Comparison of ENCODE assay signal across 13 cellular contexts in the genomic region with DNA sequence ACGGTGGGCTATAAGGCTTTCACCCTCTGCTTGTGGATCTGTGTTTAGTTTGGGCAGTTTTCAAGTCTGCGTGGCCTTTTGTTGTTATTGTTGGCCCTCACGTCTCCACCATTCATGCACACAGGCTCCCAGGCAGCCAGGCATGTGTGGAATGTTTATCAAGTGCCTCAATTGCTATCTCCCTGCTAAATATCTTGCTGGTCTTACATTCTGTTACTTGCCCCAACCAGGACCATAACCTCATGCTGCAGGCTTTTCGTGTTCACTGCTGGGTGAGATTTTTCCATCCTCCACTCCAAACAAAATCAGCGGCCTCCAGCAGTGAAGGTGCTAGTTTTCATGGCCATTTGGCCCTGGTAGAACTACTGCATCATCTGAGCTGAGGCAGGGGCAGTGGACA.
DNase-seq lines count a peak whose midpoint lies in the region; ATAC-seq and TF ChIP-seq lines count a peak whose summit lies in the region.
"Had no signal": no experiment of that assay in that cellular context is flagged by ENCODE, and none has a peak within 500 bp of the region (broad histone marks: within the 10 kb centered on the region; RNA-seq: fewer than 3 reads in every experiment).

No MANE protein-coding gene starts in this region.

- no peak for TF ChIP-seq RAD21 in SK-N-SH (IDR thresholded peaks at IDR 0.05; ENCODE audit: low read length)

- H3K4me2 ChIP-seq in SK-N-SH: no peak overlapping the region

- no peak for ATAC-seq in GM19467 (IDR thresholded peaks at IDR 0.05; ENCODE audit: unreplicated experiment)
- no peak for ATAC-seq in GM18873 (IDR thresholded peaks at IDR 0.05; ENCODE audit: low FRiP score, unreplicated experiment)

- no peaks in the 10 kb centered on the region for H3K9me2 ChIP-seq in SK-N-SH

- no peak for TF ChIP-seq EP300 in SK-N-SH (IDR thresholded peaks at IDR 0.05; ENCODE audit: borderline replicate concordance in 1 of 2, low read depth in 1 of 2, low read length in 1 of 2)

- H3K4me1 Mint-ChIP-seq in mesothelial cell of epicardium: peaks cover 26% of the 10 kb centered on the region

- intact Hi-C loops in cardiac septum (cut with DNase I): loop anchor here (1.0 to 10.0 kb wide), 3 partner anchors 49 to 269 kb away; partner anchors contain the start of gene DSG2

- TF ChIP-seq CTCF in mesothelial cell of epicardium (IDR thresholded peaks at IDR 0.05; ENCODE audit: unreplicated experiment): no peak
- no peak for TF ChIP-seq CTCF in SK-N-SH (IDR thresholded peaks at IDR 0.05)

- DNase-seq in ACHN (peak; percentile 8), SJSA1 (ENCODE audit: low read depth in 1 of 2, low spot score in 2 of 2) (peak; percentile 65 to 72), cardiac septum (ENCODE audit: low spot score) (peak; percentile 81), mesothelial cell of epicardium (ENCODE audit: low spot score in 2 of 2, unreplicated experiment in 2 of 2) (peak in 1 of 2 experiments; percentile 41), NCI-H510A (lab: John Stamatoyannopoulos, UW) (no peak), SK-N-SH (no peak)
- DNase-seq: DND-41, NCI-H1105, NCI-H82 had no signal

- POLR2A ChIA-PET in SK-N-SH (lab: Yijun Ruan, JAX): no interaction called here

- H3F3A ChIP-seq in SK-N-SH (replicated peaks; ENCODE audit: insufficient read depth): no peaks in the 10 kb centered on the region

- H3K27ac ChIP-seq in SJSA1 (peak overlapping the region; percentile 35; the same call in 1 of the 2 replicates), SK-N-SH (ENCODE audit: low read depth in 2 of 2, low read length in 1 of 2) (no peak overlapping the region)
- H3K27ac ChIP-seq: HL-60 had no signal

- H4K20me1 ChIP-seq in SK-N-SH (ENCODE audit: insufficient read depth): no peaks in the 10 kb centered on the region

- in situ Hi-C loops in ACHN (cut with HindIII; ENCODE audit: low pct_ligation_motif_present, low pct_unique_long_range_greater_than_20kb, low sequenced_read_pairs): no loop called here

- H3K9me3 Mint-ChIP-seq in mesothelial cell of epicardium: peaks cover 31% of the 10 kb centered on the region

- no peaks in the 10 kb centered on the region for H3K27me3 Mint-ChIP-seq in mesothelial cell of epicardium (ENCODE audit: low read depth)

- H3K4me3 Mint-ChIP-seq in mesothelial cell of epicardium: no peak overlapping the region

- H3K79me2 ChIP-seq in SK-N-SH (ENCODE audit: insufficient read depth): no peaks in the 10 kb centered on the region

- H3K4me3 ChIP-seq in SJSA1 (no peak overlapping the region), SK-N-SH (ENCODE audit: low read depth in 2 of 2, low read length in 1 of 2) (no peak overlapping the region)
- H3K4me3 ChIP-seq: lung had no signal

- H3K27ac Mint-ChIP-seq in mesothelial cell of epicardium: peak overlapping the region; percentile 81

- no peaks in the 10 kb centered on the region for H3K9me3 ChIP-seq in SJSA1 (replicated peaks)
- H3K9me3 ChIP-seq in SK-N-SH: no peaks in the 10 kb centered on the region

- CTCF ChIA-PET in SK-N-SH (lab: Yijun Ruan, JAX): interaction anchor here (0.6 kb wide), 1 partner anchor 16 kb away, joined by 3 read pairs; no protein-coding TSS in a partner anchor

- no peak overlapping the region for H3K9ac ChIP-seq in SK-N-SH

- H2AFZ ChIP-seq in SK-N-SH (ENCODE audit: low read depth): no peak overlapping the region

- H3K4me1 ChIP-seq in SJSA1 (replicated peaks) (peaks cover 13% of the 10 kb centered on the region), SK-N-SH (ENCODE audit: control insufficient read depth in 1 of 2, insufficient read depth in 2 of 2, low read depth in 1 of 2, low read length in 1 of 2) (no peaks in the 10 kb centered on the region)

- H3K27me3 ChIP-seq in SJSA1 (replicated peaks) (no peaks in the 10 kb centered on the region), SK-N-SH (ENCODE audit: insufficient read depth) (no peaks in the 10 kb centered on the region; the same call in 1 of the 2 replicates)

- H3K36me3 ChIP-seq in SJSA1: no peaks in the 10 kb centered on the region
- H3K36me3 ChIP-seq in SK-N-SH (replicated peaks in 1 of 2; ENCODE audit: control insufficient read depth in 1 of 2, insufficient read depth in 2 of 2, low read length in 1 of 2): no peaks in the 10 kb centered on the region

- peaks cover 8% of the 10 kb centered on the region for H3K36me3 Mint-ChIP-seq in mesothelial cell of epicardium

- 0% methylated on average over 5 of the region's 5 CpGs for WGBS in SK-N-SH (ENCODE audit: low lambda C conversion rate)

TF ChIP-seq in SK-N-SH, 30 proteins besides CTCF, POLR2A, EP300 and RAD21:
- TF ChIP-seq TEAD4 (IDR thresholded peaks at IDR 0.05; ENCODE audit: borderline replicate concordance, insufficient read depth) (no peak), RXRA (IDR thresholded peaks at IDR 0.05; ENCODE audit: borderline replicate concordance, low read depth) (no peak), GABPA (IDR thresholded peaks at IDR 0.05; ENCODE audit: low read depth) (no peak), RFX5 (IDR thresholded peaks at IDR 0.05; ENCODE audit: low read length) (no peak), USF2 (IDR thresholded peaks at IDR 0.05; ENCODE audit: borderline replicate concordance, low read depth, low read length) (no peak), RCOR1 (IDR thresholded peaks at IDR 0.05; ENCODE audit: low read length) (no peak), USF1 (IDR thresholded peaks at IDR 0.05; ENCODE audit: borderline replicate concordance, low read depth) (no peak), ELF1 (IDR thresholded peaks at IDR 0.05) (no peak), MAX (IDR thresholded peaks at IDR 0.05; ENCODE audit: low read depth) (no peak), JUND (IDR thresholded peaks at IDR 0.05) (no peak), SIN3A (IDR thresholded peaks at IDR 0.05; ENCODE audit: borderline replicate concordance, low read depth, low read length) (no peak), MXI1 (IDR thresholded peaks at IDR 0.05; ENCODE audit: low read depth, low read length) (no peak), TAF1 (IDR thresholded peaks at IDR 0.05; ENCODE audit: borderline replicate concordance, low read depth, low read length) (no peak), SMC3 (IDR thresholded peaks at IDR 0.05; ENCODE audit: low read depth, low read length) (no peak)

Comparison
In these comparisons a context has a peak if more than half of its experiments do, and no peak if none do; other contexts are left out.
1. DNase-seq: peak in ACHN (single experiment), SJSA1 (2 of 2) and cardiac septum (single experiment); none in NCI-H510A (single experiment) and SK-N-SH (single experiment).